In genomic region chr19:48746120-48746519, GRCh38 we compare ENCODE assay signal across 1 cellular context.
TF ChIP-seq lines count a peak whose summit lies in the region.

No MANE protein-coding gene starts in this region.

TF ChIP-seq in A549, 52 proteins besides CTCF, POLR2A, EP300 and RAD21:
- TF ChIP-seq MAZ (IDR thresholded peaks at IDR 0.05; ENCODE audit: borderline replicate concordance, low read depth, low read length) (no peak), CBX2 (IDR thresholded peaks at IDR 0.05; ENCODE audit: borderline replicate concordance, low read depth) (no peak), KDM5A (IDR thresholded peaks at IDR 0.05) (no peak), JUN (IDR thresholded peaks at IDR 0.05) (no peak)
